In the genomic region with DNA sequence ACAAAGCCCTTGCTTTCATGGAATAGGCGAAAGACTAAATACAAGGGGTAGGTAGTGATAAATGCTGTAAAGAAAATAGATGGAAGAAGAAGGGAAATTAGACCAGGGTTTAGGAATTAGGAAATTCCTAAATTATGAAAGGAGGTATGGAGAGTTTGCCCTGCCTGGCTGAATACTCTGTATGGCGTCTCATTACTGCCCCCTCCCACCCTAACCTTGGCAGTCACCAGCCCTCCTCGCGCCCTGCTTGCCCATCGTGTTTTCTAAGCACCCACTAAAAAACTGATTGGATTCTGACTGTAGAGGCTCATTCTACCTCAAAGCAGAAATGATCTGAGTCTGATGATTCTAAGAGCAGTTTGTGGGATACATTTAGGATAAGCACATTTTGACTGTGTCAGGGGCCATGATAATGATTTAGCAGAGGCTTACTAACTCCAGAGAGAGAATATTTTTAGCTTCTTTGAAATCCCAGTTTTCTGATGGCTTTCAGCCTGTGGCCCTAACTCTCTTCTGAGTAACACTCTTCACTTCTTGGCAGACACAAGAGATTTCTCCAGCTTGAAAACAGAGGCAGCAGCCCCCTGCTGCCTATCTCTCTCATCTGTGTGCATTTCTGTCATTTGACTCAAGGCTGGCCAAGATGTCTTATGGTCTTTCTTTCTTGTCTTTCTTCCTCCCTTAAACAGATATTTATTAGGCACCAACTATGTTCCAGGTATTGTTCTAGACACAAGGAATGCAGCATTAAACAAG, we compare ENCODE assay signal across 11 cellular contexts. TPM values are rescaled to one million over a fixed set of nuclear protein-coding genes. Genes with fewer than 3 reads are reported as not detected.
DNase-seq lines count a peak whose midpoint lies in the region; ATAC-seq and TF ChIP-seq lines count a peak whose summit lies in the region.
"Had no signal": no experiment of that assay in that cellular context is flagged by ENCODE, and none has a peak within 500 bp of the region (broad histone marks: within the 10 kb centered on the region; RNA-seq: fewer than 3 reads in every experiment).

No MANE protein-coding gene starts in this region.

- H3K27me3 ChIP-seq in ectodermal cell (ENCODE audit: control insufficient read depth, insufficient read depth, low read length, poor library complexity, severe bottlenecking), result no peaks in the 10 kb centered on the region
- H3K27me3 ChIP-seq in colonic mucosa, result no peaks in the 10 kb centered on the region

- intact Hi-C loops in sciatic nerve (cut with DNase I) (no loop called here), colonic mucosa (cut with DNase I) (loop anchor here (5.0 kb wide), 1 partner anchor 78 kb away; no protein-coding TSS in a partner anchor)

- H3K4me3 ChIP-seq in ectodermal cell (ENCODE audit: insufficient read depth, low read depth, low read length), result peak overlapping the region; percentile 80
- H3K4me3 ChIP-seq in colonic mucosa, result no peak overlapping the region

- H3K36me3 ChIP-seq in ectodermal cell (ENCODE audit: control insufficient read depth, insufficient read depth, low read length), result no peaks in the 10 kb centered on the region
- no peaks in the 10 kb centered on the region for H3K36me3 ChIP-seq in colonic mucosa

- no peak overlapping the region for H3K9ac ChIP-seq in colonic mucosa (ENCODE audit: low read depth in 2 of 2, low read length in 2 of 2)

- WGBS in ectodermal cell, 2 experiments, result 48 to 54% methylated on average over 5 of the region's 5 CpGs

- peaks cover 7% of the 10 kb centered on the region for H3K4me1 ChIP-seq in ectodermal cell (ENCODE audit: control insufficient read depth, insufficient read depth, low read length)
- H3K4me1 ChIP-seq in colonic mucosa, result no peaks in the 10 kb centered on the region

- TF ChIP-seq CTCF in colonic mucosa (IDR thresholded peaks at IDR 0.05), result no peak

- DNase-seq in DMS153 treated with DMSO at 0.1 percent for 48 hours (lab: John Stamatoyannopoulos, UW; ENCODE audit: unreplicated experiment) (peak; percentile 66), DMS153 (lab: John Stamatoyannopoulos, UW) (no peak), NCI-H345 treated with DMSO at 0.1 percent for 48 hours (lab: John Stamatoyannopoulos, UW; ENCODE audit: unreplicated experiment) (peak; percentile 54), pons (ENCODE audit: low spot score) (peak; percentile 16), sciatic nerve (ENCODE audit: low spot score) (no peak), colonic mucosa (no peak)
- DNase-seq: 8988T, activated gamma-delta T cell, NCI-H1694 treated with DMSO at 0.1 percent for 48 hours had no signal

- H3K9me3 ChIP-seq in ectodermal cell (ENCODE audit: control insufficient read depth, low read length) (no peaks in the 10 kb centered on the region), colonic mucosa (no peaks in the 10 kb centered on the region)

- ATAC-seq in sciatic nerve (no peak), HG03108 (IDR thresholded peaks at IDR 0.05; ENCODE audit: unreplicated experiment) (no peak)

- H3K27ac ChIP-seq in ectodermal cell (ENCODE audit: insufficient read depth, low read depth, low read length, poor library complexity, severe bottlenecking) (no peak overlapping the region), colonic mucosa (no peak overlapping the region)

RNA-seq across cellular contexts. Expression of a gene that starts 1.4 kb away (rescaled TPM):
- polyA plus RNA-seq in ectodermal cell (2013, experiment 1 of 4), result 34.3 TPM
- polyA plus RNA-seq in ectodermal cell (2013, experiment 2 of 4), result 39.1 TPM
- polyA plus RNA-seq in ectodermal cell (2013, experiment 3 of 4), result 31.4 TPM
- 43.6 TPM for polyA plus RNA-seq in ectodermal cell (2013, experiment 4 of 4)
- total RNA-seq in sciatic nerve, result 84.3 TPM
- 10 to 100 TPM; 18.9 to 27.2 TPM for total RNA-seq in colonic mucosa

Comparison
In these comparisons a context has a peak if more than half of its experiments do, and no peak if none do; other contexts are left out.
1. DNase-seq: peak in DMS153 treated with DMSO at 0.1 percent for 48 hours (single experiment), NCI-H345 treated with DMSO at 0.1 percent for 48 hours (single experiment) and pons (single experiment); none in DMS153 (single experiment), sciatic nerve (single experiment) and colonic mucosa (single experiment).